Comparison of ENCODE assay signal across 1 cellular context in the genomic region with DNA sequence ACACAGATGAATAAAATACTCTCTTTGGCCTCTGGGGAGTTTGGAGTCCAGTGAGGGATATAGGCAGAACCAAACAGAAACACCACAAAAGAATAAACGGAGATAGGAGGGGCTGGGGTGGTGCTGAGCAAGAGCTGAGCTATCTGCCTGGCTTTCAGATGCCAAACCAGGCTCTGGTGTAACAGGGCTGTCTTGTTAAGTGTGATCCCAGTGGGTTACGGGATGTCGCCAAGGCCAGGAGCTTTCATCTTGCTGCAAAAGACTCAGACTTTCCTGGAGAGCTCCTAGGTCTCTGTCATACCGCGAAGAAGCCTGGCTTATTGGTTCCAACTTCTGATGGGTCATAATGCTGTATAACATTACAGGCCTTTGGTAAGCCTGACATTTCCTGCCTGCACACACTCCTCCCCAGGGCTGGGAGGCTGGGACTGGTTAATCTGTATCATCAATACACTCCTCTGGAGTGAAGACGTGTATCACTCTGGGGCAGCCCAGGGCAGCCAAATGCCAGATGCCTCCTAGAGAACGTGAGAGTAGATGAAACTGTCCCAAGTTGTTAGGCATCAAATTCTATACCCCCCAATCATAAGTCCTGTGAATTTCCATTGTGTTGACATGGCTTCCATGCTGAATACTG.
TF ChIP-seq lines count a peak whose summit lies in the region.

No MANE protein-coding gene starts in this region.

TF ChIP-seq in IMR-90, 13 proteins besides CTCF, POLR2A, EP300 and RAD21:
- TF ChIP-seq RFX5 (IDR thresholded peaks at IDR 0.05; ENCODE audit: low read depth, low read length) (no peak), USF2 (IDR thresholded peaks at IDR 0.05; ENCODE audit: low read depth, low read length) (no peak), SMC3 (IDR thresholded peaks at IDR 0.05; ENCODE audit: low read depth, low read length) (no peak), FOS (IDR thresholded peaks at IDR 0.05; ENCODE audit: low read depth, low read length) (no peak), CEBPB (IDR thresholded peaks at IDR 0.05; ENCODE audit: low read depth, low read length) (no peak), NFE2L2 (IDR thresholded peaks at IDR 0.05; ENCODE audit: low read depth, low read length) (no peak), CHD1 (IDR thresholded peaks at IDR 0.05; ENCODE audit: low read depth, low read length) (no peak), BHLHE40 (IDR thresholded peaks at IDR 0.05; ENCODE audit: low read depth, low read length) (no peak)
TF ChIP-seq in IMR-90: peak in this region for 0.
